In genomic region chr9:99085949-99086948, GRCh38 we compare ENCODE assay signal across 12 cellular contexts. TPM values are rescaled to one million over a fixed set of nuclear protein-coding genes. Genes with fewer than 3 reads are reported as not detected.
A peak's percentile ranks its signal among the peaks of the same experiment; 100 is the strongest.
DNase-seq lines count a peak whose midpoint lies in the region; ATAC-seq and TF ChIP-seq lines count a peak whose summit lies in the region.
"Had no signal": no experiment of that assay in that cellular context is flagged by ENCODE, and none has a peak within 500 bp of the region (broad histone marks: within the 10 kb centered on the region; RNA-seq: fewer than 3 reads in every experiment).

No MANE protein-coding gene starts in this region.

- peaks cover 34% of the 10 kb centered on the region for H3K4me1 ChIP-seq in GM23248 (ENCODE audit: insufficient read depth)
- H3K4me1 ChIP-seq: right lobe of liver had no signal

- H3K27ac ChIP-seq in GM23248 (peak overlapping the region; percentile 68), skin epidermis (peak overlapping the region in 11 of 21 experiments; percentile 1 to 66 (median 33))
- H3K27ac ChIP-seq: right lobe of liver had no signal

- H3K79me2 ChIP-seq in GM23248 (ENCODE audit: insufficient read depth): no peaks in the 10 kb centered on the region

- H3K9me3 ChIP-seq in GM23248 (ENCODE audit: low read depth): no peaks in the 10 kb centered on the region
- H3K9me3 ChIP-seq: right lobe of liver had no signal

- TF ChIP-seq CTCF in fibroblast of the aortic adventitia (IDR thresholded peaks at IDR 0.05; ENCODE audit: insufficient read depth, low read length): no peak

- in situ Hi-C loops in GM23248 (cut with MboI): no loop called here

- no peaks in the 10 kb centered on the region for H3K9me2 ChIP-seq in GM23248 (ENCODE audit: insufficient read depth)

- peak overlapping the region; percentile 53 for H3K4me2 ChIP-seq in GM23248 (ENCODE audit: unreplicated experiment)

- H3K9ac ChIP-seq in GM23248: peak overlapping the region; percentile 36

- H2AFZ ChIP-seq in GM23248: peak overlapping the region; percentile 86

- H3K4me3 ChIP-seq in GM23248 (peak overlapping the region; percentile 39), fibroblast of the aortic adventitia (ENCODE audit: low read depth, low read length) (no peak overlapping the region), skin epidermis (no peak overlapping the region)
- H3K4me3 ChIP-seq: right lobe of liver had no signal

- DNase-seq in GM23248 (peak; percentile 89), T1000 (lab: John Stamatoyannopoulos, UW) (peak; percentile 14), fibroblast of the aortic adventitia (ENCODE audit: low read depth) (peak; percentile 75), activated T-cell treated with anti-CD3 and anti-CD28 coated beads for 4 hours (no peak), left lobe of liver (ENCODE audit: low spot score) (no peak), NCI-H510A treated with DMSO at 0.1 percent for 48 hours (lab: John Stamatoyannopoulos, UW) (no peak), DMS79 treated with DMSO at 0.1 percent for 48 hours (lab: John Stamatoyannopoulos, UW) (no peak)
- DNase-seq: activated CD8-positive, alpha-beta memory T cell treated with anti-CD3 and anti-CD28 coated beads, Interleukin-2, amount 10 ng/mL, durations not matched to agents 7 days and 5 days; NCI-H2029; right lobe of liver; SHP77 had no signal

- no peaks in the 10 kb centered on the region for H3K36me3 ChIP-seq in GM23248 (ENCODE audit: low read depth)
- H3K36me3 ChIP-seq: right lobe of liver had no signal

- ATAC-seq in left lobe of liver: no peak
- ATAC-seq: activated CD8-positive, alpha-beta memory T cell treated with anti-CD3 and anti-CD28 coated beads, Interleukin-2, amount 10 ng/mL, durations not matched to agents 7 days and 5 days had no signal

- no peaks in the 10 kb centered on the region for H3K27me3 ChIP-seq in GM23248 (replicated peaks; ENCODE audit: insufficient read depth)
- H3K27me3 ChIP-seq: right lobe of liver had no signal

- WGBS in GM23248 (ENCODE audit: low coverage in 1 of 2, low lambda C conversion rate in 2 of 2, missing lambda C conversion rate in 2 of 2), 2 experiments: 19 to 20% methylated on average over 12 of the region's 12 CpGs

- H3F3A ChIP-seq in GM23248 (ENCODE audit: insufficient read depth): peaks cover 36% of the 10 kb centered on the region

- H4K20me1 ChIP-seq in GM23248 (ENCODE audit: insufficient read depth): no peaks in the 10 kb centered on the region

RNA-seq across cellular contexts. Expression of gene TGFBR1, which starts 18.7 kb away (rescaled TPM):
- total RNA-seq in GM23248 (2014; rRNA removed; shearing (Covaris generic)): 73.9 and 75.1 TPM in 2 replicates
- polyA plus RNA-seq in GM23248 (2016; fragmentation: Nextera tagmentation; extraction: Ambion mirVana): 41.0 and 46.3 TPM in 2 replicates
- total RNA-seq in fibroblast of the aortic adventitia (ENCODE audit: low replicate concordance) (20.1 and 28.8 TPM in 2 replicates), left lobe of liver (13.5 TPM)

Comparison
In these comparisons a context has a peak if more than half of its experiments do, and no peak if none do; other contexts are left out.
1. DNase-seq: peak in GM23248 (single experiment), T1000 (single experiment) and fibroblast of the aortic adventitia (single experiment); none in activated T-cell treated with anti-CD3 and anti-CD28 coated beads for 4 hours (single experiment), left lobe of liver (single experiment), NCI-H510A treated with DMSO at 0.1 percent for 48 hours (single experiment) and DMS79 treated with DMSO at 0.1 percent for 48 hours (single experiment).